In genomic region chr11:8325905-8326304, GRCh38 we compare ENCODE assay signal across 23 cellular contexts.
"Had no signal": no experiment of that assay in that cellular context is flagged by ENCODE, and none has a peak within 500 bp of the region (broad histone marks: within the 10 kb centered on the region; RNA-seq: fewer than 3 reads in every experiment).

No MANE protein-coding gene starts in this region.

- H3K4me3 Mint-ChIP-seq: activated B cell treated with CpG ODN at 0.5 μM for 24 hours; activated CD8-positive, alpha-beta T cell treated with anti-CD3 and anti-CD28 coated beads for 36 hours; activated T-cell treated with anti-CD3 and anti-CD28 coated beads, Interleukin-2, amount 50 U/mL, for 4 hours; activated T-helper 17 cell treated with anti-CD3 and anti-CD28 coated beads, Interleukin-2, amount 50 U/mL, for 72 hours; stimulated activated effector memory CD8-positive, alpha-beta T cell treated with anti-CD3 and anti-CD28 coated beads, Interleukin-12 subunit alpha, Interleukin-12 subunit beta, amount 100 ng/mL, for 72 hours; stimulated activated naive CD8-positive, alpha-beta T cell treated with anti-CD3 and anti-CD28 coated beads, Interleukin-15, Interleukin-2, amounts not matched to agents 100 ng/mL and 50 ng/mL, for 24 hours; type B pancreatic cell had no signal

- H3K27me3 ChIP-seq: breast epithelium, uterus had no signal

- H3K36me3 ChIP-seq: breast epithelium, esophagus muscularis mucosa, heart right ventricle, left ventricle myocardium inferior, uterus had no signal

- ATAC-seq: activated CD8-positive, alpha-beta T cell treated with anti-CD3 and anti-CD28 coated beads for 36 hours; activated T-cell treated with anti-CD3 and anti-CD28 coated beads, Interleukin-2, amount 50 U/mL, for 4 hours; activated T-helper 17 cell treated with anti-CD3 and anti-CD28 coated beads, Interleukin-2, amount 50 U/mL, for 72 hours; foreskin keratinocyte; heart right ventricle; right cardiac atrium; stimulated activated effector memory CD8-positive, alpha-beta T cell treated with anti-CD3 and anti-CD28 coated beads, Interleukin-12 subunit alpha, Interleukin-12 subunit beta, amount 100 ng/mL, for 72 hours had no signal

- DNase-seq: activated B cell treated with CpG ODN at 0.5 μM for 24 hours; activated CD4-positive, alpha-beta T cell treated with anti-CD3 and anti-CD28 coated beads, Interleukin-2, amount 50 U/mL, for 1 hour; activated CD8-positive, alpha-beta T cell treated with anti-CD3 and anti-CD28 coated beads for 36 hours; activated gamma-delta T cell treated with Interleukin-2 at 50 U/mL for 16 hours; activated naive CD4-positive, alpha-beta T cell treated with anti-CD3 and anti-CD28 coated beads, Interleukin-2, amount 50 U/mL, for 16 hours; activated T-cell treated with anti-CD3 and anti-CD28 coated beads, Interleukin-2, amount 50 U/mL, for 4 hours; amniotic stem cell; central memory CD4-positive, alpha-beta T cell; foreskin keratinocyte; heart right ventricle; islet precursor cell; left ventricle myocardium inferior; occipital lobe; right cardiac atrium; stimulated activated CD4-positive, alpha-beta T cell treated with anti-CD3 and anti-CD28 coated beads, Interleukin-4, amount 100 ng/mL, for 24 hours; T-helper 2 cell; uterus had no signal

- H3K9me3 Mint-ChIP-seq: activated B cell treated with CpG ODN at 0.5 μM for 24 hours; activated CD8-positive, alpha-beta T cell treated with anti-CD3 and anti-CD28 coated beads for 36 hours; activated T-cell treated with anti-CD3 and anti-CD28 coated beads, Interleukin-2, amount 50 U/mL, for 4 hours; activated T-helper 17 cell treated with anti-CD3 and anti-CD28 coated beads, Interleukin-2, amount 50 U/mL, for 72 hours; stimulated activated effector memory CD8-positive, alpha-beta T cell treated with anti-CD3 and anti-CD28 coated beads, Interleukin-12 subunit alpha, Interleukin-12 subunit beta, amount 100 ng/mL, for 72 hours; stimulated activated naive CD8-positive, alpha-beta T cell treated with anti-CD3 and anti-CD28 coated beads, Interleukin-15, Interleukin-2, amounts not matched to agents 100 ng/mL and 50 ng/mL, for 24 hours; type B pancreatic cell had no signal

- H3K9me3 ChIP-seq: breast epithelium, esophagus muscularis mucosa, heart right ventricle, left ventricle myocardium inferior, uterus had no signal

- H3K4me1 Mint-ChIP-seq: stimulated activated effector memory CD8-positive, alpha-beta T cell treated with anti-CD3 and anti-CD28 coated beads, Interleukin-12 subunit alpha, Interleukin-12 subunit beta, amount 100 ng/mL, for 72 hours had no signal

- H3K27ac ChIP-seq: breast epithelium, esophagus muscularis mucosa, foreskin keratinocyte, heart right ventricle, left ventricle myocardium inferior, uterus had no signal

- H3K27me3 Mint-ChIP-seq: stimulated activated naive CD8-positive, alpha-beta T cell treated with anti-CD3 and anti-CD28 coated beads, Interleukin-15, Interleukin-2, amounts not matched to agents 100 ng/mL and 50 ng/mL, for 24 hours had no signal

- H3K4me1 ChIP-seq: breast epithelium, foreskin keratinocyte, uterus had no signal

- H3K36me3 Mint-ChIP-seq: stimulated activated effector memory CD8-positive, alpha-beta T cell treated with anti-CD3 and anti-CD28 coated beads, Interleukin-12 subunit alpha, Interleukin-12 subunit beta, amount 100 ng/mL, for 72 hours; type B pancreatic cell had no signal

- H3K4me3 ChIP-seq: breast epithelium, esophagus muscularis mucosa, heart right ventricle, left ventricle myocardium inferior, uterus had no signal

- H3K27ac Mint-ChIP-seq: activated B cell treated with CpG ODN at 0.5 μM for 24 hours; activated CD8-positive, alpha-beta T cell treated with anti-CD3 and anti-CD28 coated beads for 36 hours; activated T-helper 17 cell treated with anti-CD3 and anti-CD28 coated beads, Interleukin-2, amount 50 U/mL, for 72 hours; stimulated activated effector memory CD8-positive, alpha-beta T cell treated with anti-CD3 and anti-CD28 coated beads, Interleukin-12 subunit alpha, Interleukin-12 subunit beta, amount 100 ng/mL, for 72 hours; stimulated activated naive CD8-positive, alpha-beta T cell treated with anti-CD3 and anti-CD28 coated beads, Interleukin-15, Interleukin-2, amounts not matched to agents 100 ng/mL and 50 ng/mL, for 24 hours; type B pancreatic cell had no signal
